In the genomic region with DNA sequence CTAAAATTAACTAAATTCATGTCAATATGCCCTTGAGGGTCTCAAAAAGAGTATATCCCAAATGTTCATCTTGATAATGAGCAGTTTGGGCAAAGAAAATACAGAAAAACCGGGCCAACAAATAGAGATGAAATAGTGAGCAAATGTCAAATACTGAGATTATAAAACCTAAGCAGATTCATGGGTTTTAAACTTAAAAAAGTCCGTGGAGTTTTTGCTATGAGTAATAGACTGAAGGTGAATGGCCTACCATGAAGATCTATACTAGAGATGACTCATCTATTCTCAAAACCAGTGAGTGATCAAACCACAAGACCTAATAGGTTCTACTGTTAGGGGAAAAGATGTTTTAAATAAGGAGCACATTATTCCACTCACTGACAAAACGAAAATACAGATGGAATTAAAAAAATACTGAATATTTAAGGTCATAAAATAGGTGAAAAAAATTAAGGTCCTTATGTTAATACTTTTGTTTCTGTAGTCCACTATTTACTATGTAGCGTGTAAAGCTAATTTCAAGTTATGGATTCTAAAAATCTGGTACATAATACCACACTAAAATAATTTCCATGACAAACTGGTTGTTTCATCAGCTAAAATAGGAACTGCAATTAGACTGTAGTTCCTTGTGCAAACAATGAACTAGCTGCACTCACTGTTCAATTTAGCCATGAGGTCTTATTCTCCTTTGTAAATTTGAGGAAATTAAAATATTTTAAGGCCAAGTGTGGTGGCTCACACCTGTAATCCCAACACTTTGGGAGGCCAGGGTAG, we compare ENCODE assay signal across 8 cellular contexts. TPM values are rescaled to one million over a fixed set of nuclear protein-coding genes. Genes with fewer than 3 reads are reported as not detected.
A peak's percentile ranks its signal among the peaks of the same experiment; 100 is the strongest.
DNase-seq lines count a peak whose midpoint lies in the region; ATAC-seq and TF ChIP-seq lines count a peak whose summit lies in the region.

No MANE protein-coding gene starts in this region.

- H3K14ac ChIP-seq in neuronal stem cell (ENCODE audit: low read length): no peak overlapping the region

- peaks cover 100% of the 10 kb centered on the region for H3K79me2 ChIP-seq in GM23338 (replicated peaks; ENCODE audit: insufficient read depth)

- no peak overlapping the region for H2AFZ ChIP-seq in GM23338
- no peak overlapping the region for H2AFZ ChIP-seq in neuronal stem cell (ENCODE audit: low read length)

- peak overlapping the region; percentile 72 for H3K27ac Mint-ChIP-seq in GM23338
- H3K27ac Mint-ChIP-seq in naive thymus-derived CD8-positive, alpha-beta T cell: peak overlapping the region; percentile 2 to 99 (median 74)

- no peak overlapping the region for H4K91ac ChIP-seq in neuronal stem cell (ENCODE audit: low read depth, low read length, poor library complexity)

- H3K23ac ChIP-seq in neuronal stem cell (ENCODE audit: low read depth, low read length, poor library complexity): no peak overlapping the region

- no peak overlapping the region for H2AK5ac ChIP-seq in neuronal stem cell (ENCODE audit: low read depth, low read length)

- H2BK15ac ChIP-seq in neuronal stem cell (ENCODE audit: low read length): no peak overlapping the region

- no peak overlapping the region for H2BK12ac ChIP-seq in neuronal stem cell (ENCODE audit: low read length)

- H4K8ac ChIP-seq in neuronal stem cell (ENCODE audit: low read depth, low read length): no peak overlapping the region

- TF ChIP-seq CTCF in GM13976 (IDR thresholded peaks at IDR 0.05; ENCODE audit: borderline replicate concordance, control extremely low read depth, extremely low read depth, insufficient read depth, missing control alignments) (no peak), GM23338 (conservative IDR thresholded peaks at IDR 0.05; ENCODE audit: low read depth in 2 of 2) (no peak), breast epithelium (IDR thresholded peaks at IDR 0.05) (no peak), right atrium auricular region (IDR thresholded peaks at IDR 0.05) (no peak)

- H3K4me1 ChIP-seq in GM23338 (ENCODE audit: insufficient read depth) (peaks cover 34% of the 10 kb centered on the region), breast epithelium (peaks cover 3 to 27% of the 10 kb centered on the region in 2 donors), neuronal stem cell (ENCODE audit: control insufficient read depth in 2 of 2, insufficient read depth in 1 of 2, low read depth in 1 of 2, low read length in 2 of 2) (no peaks in the 10 kb centered on the region), right atrium auricular region (peaks cover 0 to 78% of the 10 kb centered on the region in 2 donors)

- H3K27me3 Mint-ChIP-seq in GM23338 (ENCODE audit: insufficient read depth, low read depth, poor library complexity): peaks cover 24% of the 10 kb centered on the region
- peaks cover 0 to 2% (median 0%) of the 10 kb centered on the region in 5 donors for H3K27me3 Mint-ChIP-seq in naive thymus-derived CD8-positive, alpha-beta T cell

- H3K36me3 ChIP-seq in GM23338 (ENCODE audit: insufficient read depth): peaks cover 65% of the 10 kb centered on the region
- no peaks in the 10 kb centered on the region for H3K36me3 ChIP-seq in breast epithelium
- peaks cover 12 to 92% of the 10 kb centered on the region in 2 donors for H3K36me3 ChIP-seq in neuronal stem cell (replicated peaks in 1 of 2; ENCODE audit: control insufficient read depth in 2 of 2, insufficient read depth in 2 of 2, low read length in 2 of 2)
- H3K36me3 ChIP-seq in right atrium auricular region: peaks cover 50% of the 10 kb centered on the region

- no peaks in the 10 kb centered on the region for H3K9me2 ChIP-seq in GM23338 (ENCODE audit: insufficient read depth)

- TF ChIP-seq POLR2A in breast epithelium (IDR thresholded peaks at IDR 0.05): no peak

- H3K36me3 Mint-ChIP-seq in GM23338 (ENCODE audit: low read depth): peaks cover 99% of the 10 kb centered on the region
- H3K36me3 Mint-ChIP-seq in naive thymus-derived CD8-positive, alpha-beta T cell: peaks cover 6 to 90% (median 46%) of the 10 kb centered on the region in 3 donors

- no peak overlapping the region for H3K4ac ChIP-seq in neuronal stem cell (ENCODE audit: low read length)

- no peaks in the 10 kb centered on the region for H3K79me1 ChIP-seq in neuronal stem cell (ENCODE audit: low read depth, low read length)

- H3K27ac ChIP-seq in GM23338 (ENCODE audit: low read depth) (no peak overlapping the region), breast epithelium (peak overlapping the region; percentile 13 to 100), neuronal stem cell (replicated peaks; ENCODE audit: low read length) (no peak overlapping the region), right atrium auricular region (peak overlapping the region in 1 of 2 donors; percentile 2)

- H3F3A ChIP-seq in GM23338 (replicated peaks; ENCODE audit: low read depth): peaks cover 9% of the 10 kb centered on the region

- H2BK120ac ChIP-seq in neuronal stem cell (ENCODE audit: low read depth, low read length): no peak overlapping the region

- in situ Hi-C loops in GM13976 (cut with MboI; ENCODE audit: low sequenced_read_pairs, unreplicated experiment): no loop called here

- no CpG with 5 or more reads among the region's 4 CpGs for WGBS in neuronal stem cell (ENCODE audit: extremely low coverage in 2 of 2, insufficient read length in 2 of 2, insufficient replicate concordance in 1 of 2), 2 donors

- H3K4me1 Mint-ChIP-seq in GM23338: peaks cover 60% of the 10 kb centered on the region
- H3K4me1 Mint-ChIP-seq in naive thymus-derived CD8-positive, alpha-beta T cell: peaks cover 28 to 82% (median 72%) of the 10 kb centered on the region in 4 donors

- intact Hi-C loops in breast epithelium (cut with DNase I; ENCODE audit: low total_unique reads): no loop called here

- peaks cover 79% of the 10 kb centered on the region for H4K20me1 ChIP-seq in GM23338 (replicated peaks; ENCODE audit: insufficient read depth)

- peaks cover 2% of the 10 kb centered on the region for H3K9me3 Mint-ChIP-seq in GM23338
- no peaks in the 10 kb centered on the region for H3K9me3 Mint-ChIP-seq in naive thymus-derived CD8-positive, alpha-beta T cell

- H3K27me3 ChIP-seq in GM23338 (ENCODE audit: insufficient read depth): no peaks in the 10 kb centered on the region
- H3K27me3 ChIP-seq in breast epithelium: no peaks in the 10 kb centered on the region
- no peaks in the 10 kb centered on the region for H3K27me3 ChIP-seq in neuronal stem cell (ENCODE audit: control insufficient read depth in 3 of 3, insufficient read depth in 3 of 3, low read depth in 1 of 3, low read length in 3 of 3)
- no peaks in the 10 kb centered on the region for H3K27me3 ChIP-seq in right atrium auricular region

- peak overlapping the region; percentile 100 for H3K4me3 Mint-ChIP-seq in GM23338
- H3K4me3 Mint-ChIP-seq in naive thymus-derived CD8-positive, alpha-beta T cell: peak overlapping the region; percentile 39 to 100 (median 100)

- no peak overlapping the region for H3K9ac ChIP-seq in neuronal stem cell (ENCODE audit: low read depth, low read length, poor library complexity)

- H3K18ac ChIP-seq in neuronal stem cell (ENCODE audit: low read length): no peak overlapping the region

- H3K9me3 ChIP-seq in breast epithelium (no peaks in the 10 kb centered on the region), neuronal stem cell (replicated peaks in 1 of 2; ENCODE audit: control insufficient read depth in 2 of 2, insufficient read depth in 1 of 2, low read depth in 1 of 2, low read length in 2 of 2) (peaks cover 0 to 3% of the 10 kb centered on the region in 2 donors), right atrium auricular region (no peaks in the 10 kb centered on the region)

- ATAC-seq in GM23338: no peak
- ATAC-seq in naive thymus-derived CD8-positive, alpha-beta T cell: peak in 1 of 2 donors; percentile 69

- no peak overlapping the region for H2BK5ac ChIP-seq in neuronal stem cell (ENCODE audit: low read length)

- POLR2A ChIA-PET in naive thymus-derived CD8-positive, alpha-beta T cell (lab: Charles Lee): interaction anchor here (0.6 to 2.2 kb wide), 8 partner anchors 7 to 181 kb away, joined by 3 to 12 read pairs (median 4); no protein-coding TSS in a partner anchor

- H3K4me2 ChIP-seq in GM23338: peak overlapping the region; percentile 84
- no peak overlapping the region for H3K4me2 ChIP-seq in neuronal stem cell (ENCODE audit: insufficient read depth, low read length, poor library complexity, severe bottlenecking)

- DNase-seq in GM13976 (ENCODE audit: low spot score) (peak; percentile 67), GM23338 (ENCODE audit: low spot score) (no peak), M059J (ENCODE audit: low read depth) (peak; percentile 86), breast epithelium (ENCODE audit: low spot score in 2 of 2) (no peak), neuronal stem cell (ENCODE audit: low spot score) (no peak), right atrium auricular region (ENCODE audit: low spot score) (no peak), retina (no peak)
- DNase-seq in naive thymus-derived CD8-positive, alpha-beta T cell: peak in 2 of 10 donors; percentile 2 to 25

- peak overlapping the region; percentile 75 for H3K4me3 ChIP-seq in GM23338
- H3K4me3 ChIP-seq in breast epithelium: peak overlapping the region in 1 of 3 donors; percentile 24
- H3K4me3 ChIP-seq in neuronal stem cell (ENCODE audit: low read length in 2 of 2): no peak overlapping the region
- H3K4me3 ChIP-seq in right atrium auricular region: no peak overlapping the region

TF ChIP-seq in GM23338, 12 proteins besides CTCF, POLR2A, EP300 and RAD21:
- no peak for TF ChIP-seq ZNF331 (CRISPR knock-in tag; IDR thresholded peaks at IDR 0.05; ENCODE audit: low read depth)
TF ChIP-seq in GM23338: peak in this region for 0.

RNA-seq across cellular contexts. Expression of gene HNRNPC, which starts 5.0 kb away (rescaled TPM):
- total RNA-seq in GM23338 (2014; rRNA removed; shearing (Covaris generic)): 1,259 and 1,323 TPM in 2 replicates
- 1,257 and 1,296 TPM in 2 replicates for polyA plus RNA-seq in GM23338 (2016; fragmentation: Nextera tagmentation; extraction: Ambion mirVana)
- total RNA-seq in M059J (2014; rRNA removed; shearing (Covaris generic)): 821 and 1,019 TPM in 2 replicates
- 100 to 1,000 TPM; 386 to 760 (median 480) TPM for total RNA-seq in breast epithelium
- 100 to 1,000 TPM; 569 to 584 TPM for total RNA-seq in naive thymus-derived CD8-positive, alpha-beta T cell
- 100 to 1,000 TPM; 795 to 893 (median 875) TPM for polyA plus RNA-seq in naive thymus-derived CD8-positive, alpha-beta T cell
- polyA plus RNA-seq in neuronal stem cell (2013, experiment 1 of 2): 1,431 TPM
- polyA plus RNA-seq in neuronal stem cell (2013, experiment 2 of 2): 1,443 TPM
- total RNA-seq in right atrium auricular region: 100 to 1,000 TPM; 254 to 277 TPM

RNA-seq across cellular contexts. Expression of gene RPGRIP1, which starts 15.7 kb away (rescaled TPM):
- total RNA-seq in GM23338 (2014; rRNA removed; shearing (Covaris generic)): 0.93 and 1.6 TPM in 2 replicates
- polyA plus RNA-seq in GM23338 (2016; fragmentation: Nextera tagmentation; extraction: Ambion mirVana): 0.24 and 0.26 TPM in 2 replicates
- total RNA-seq in M059J (2014; rRNA removed; shearing (Covaris generic)): not detected in 2 replicates
- 10 to 100 TPM in 1 of 3 donors, under 1 TPM in 2; 0.33 to 10.4 (median 0.48) TPM for total RNA-seq in breast epithelium
- total RNA-seq in naive thymus-derived CD8-positive, alpha-beta T cell: not detected
- polyA plus RNA-seq in naive thymus-derived CD8-positive, alpha-beta T cell: under 1 TPM in 1 of 3 donors, not detected in 2; 0.09 TPM
- not detected for polyA plus RNA-seq in neuronal stem cell (2013, experiment 1 of 2)
- not detected for polyA plus RNA-seq in neuronal stem cell (2013, experiment 2 of 2)
- total RNA-seq in right atrium auricular region: under 1 TPM in 1 of 2 donors, not detected in 1; 0.12 TPM

Comparison
In these comparisons a context has a peak if more than half of its experiments do, and no peak if none do; other contexts are left out.
1. DNase-seq: peak in GM13976 (single experiment) and M059J (single experiment); none in GM23338 (single experiment), breast epithelium (0 of 2), neuronal stem cell (single experiment), right atrium auricular region (single experiment) and retina (single experiment).
2. H3K27ac ChIP-seq: peak in breast epithelium (2 of 2); none in GM23338 (single experiment) and neuronal stem cell (single experiment).